ENCODE assay signal across 23 cellular contexts in genomic region chr1:214380418-214380817, GRCh38.
DNase-seq lines count a peak whose midpoint lies in the region; ATAC-seq, FAIRE-seq and TF ChIP-seq lines count a peak whose summit lies in the region.
"Had no signal": no experiment of that assay in that cellular context is flagged by ENCODE, and none has a peak within 500 bp of the region (broad histone marks: within the 10 kb centered on the region; RNA-seq: fewer than 3 reads in every experiment).

No MANE protein-coding gene starts in this region.

- peak; percentile 79 for ATAC-seq in WTC11
- no peak for ATAC-seq in activated T-cell treated with anti-CD3 and anti-CD28 coated beads, Interleukin-2, amount 50 U/mL, for 72 hours (replicated peaks in 1 of 2)
- ATAC-seq: K562, left colon had no signal

- no peak for TF ChIP-seq CTCF in WTC11 (IDR thresholded peaks at IDR 0.05)
- no peak for TF ChIP-seq CTCF in keratinocyte (optimal IDR thresholded peaks at IDR 0.05 in 1 of 3, IDR thresholded peaks at IDR 0.05 in 1 of 3, conservative IDR thresholded peaks at IDR 0.05 in 1 of 3; ENCODE audit: extremely low read depth in 1 of 3, insufficient read depth in 2 of 3, low read length in 3 of 3)
- TF ChIP-seq CTCF in smooth muscle cell (IDR thresholded peaks at IDR 0.05; ENCODE audit: borderline replicate concordance, insufficient read depth, poor library complexity, severe bottlenecking), result no peak

- H3K9me3 ChIP-seq in HUES48 (ENCODE audit: control insufficient read depth, insufficient read depth, low read length) (no peaks in the 10 kb centered on the region), keratinocyte (ENCODE audit: control insufficient read depth, low read depth, low read length) (no peaks in the 10 kb centered on the region), smooth muscle cell (replicated peaks; ENCODE audit: low read depth) (no peaks in the 10 kb centered on the region)
- H3K9me3 ChIP-seq: SJCRH30 had no signal

- no peak overlapping the region for H3K4me2 ChIP-seq in keratinocyte (ENCODE audit: control insufficient read depth, extremely low read depth, insufficient read depth, low read depth, low read length)
- no peak overlapping the region for H3K4me2 ChIP-seq in smooth muscle cell

- H3K79me2 ChIP-seq in keratinocyte (ENCODE audit: control insufficient read depth, insufficient read depth, low read length) (peaks cover 26% of the 10 kb centered on the region), smooth muscle cell (ENCODE audit: low read depth) (no peaks in the 10 kb centered on the region)

- CTCF ChIA-PET in WTC11 (lab: Charles Lee), result interaction anchor here (1.6 to 1.8 kb wide), 3 partner anchors 8 to 48 kb away, joined by 3 to 11 read pairs (median 8); no protein-coding TSS in a partner anchor

- peak overlapping the region; percentile 66 for H3K27ac ChIP-seq in HUES48 (ENCODE audit: low read depth, low read length)
- H3K27ac ChIP-seq in keratinocyte (ENCODE audit: control insufficient read depth, insufficient read depth, low read length), result no peak overlapping the region
- H3K27ac ChIP-seq in smooth muscle cell (ENCODE audit: low read depth), result peak overlapping the region; percentile 41
- H3K27ac ChIP-seq: SJCRH30 had no signal

- no peaks in the 10 kb centered on the region for H3K9me1 ChIP-seq in keratinocyte (ENCODE audit: control insufficient read depth, extremely low read depth, insufficient read depth, low read length)

- H3K4me3 Mint-ChIP-seq in WTC11, result no peak overlapping the region
- H3K4me3 Mint-ChIP-seq in activated T-cell treated with anti-CD3 and anti-CD28 coated beads, Interleukin-2, amount 50 U/mL, for 72 hours, result no peak overlapping the region
- H3K4me3 Mint-ChIP-seq: activated CD4-positive, alpha-beta memory T cell treated with anti-CD3 and anti-CD28 coated beads, Interleukin-2, amount 10 ng/mL, durations not matched to agents 7 days and 5 days; T-helper 1 cell treated with Interleukin-12 subunit alpha and Interleukin-12 subunit beta and Interleukin-4 antibody, amounts not matched to agents 30 μg/mL and 1 μg/mL, for 36 hours had no signal

- H3K27ac Mint-ChIP-seq in WTC11, result peak overlapping the region; percentile 87
- no peak overlapping the region for H3K27ac Mint-ChIP-seq in activated T-cell treated with anti-CD3 and anti-CD28 coated beads, Interleukin-2, amount 50 U/mL, for 72 hours
- H3K27ac Mint-ChIP-seq: activated CD4-positive, alpha-beta memory T cell treated with anti-CD3 and anti-CD28 coated beads, Interleukin-2, amount 10 ng/mL, durations not matched to agents 7 days and 5 days; T-helper 1 cell treated with Interleukin-12 subunit alpha and Interleukin-12 subunit beta and Interleukin-4 antibody, amounts not matched to agents 30 μg/mL and 1 μg/mL, for 36 hours had no signal

- H3K9ac ChIP-seq in HUES48 (ENCODE audit: low read depth, low read length) (no peak overlapping the region), keratinocyte (ENCODE audit: control insufficient read depth, extremely low read depth, insufficient read depth, low read length) (no peak overlapping the region), smooth muscle cell (ENCODE audit: low read depth) (no peak overlapping the region)

- H3K4me3 ChIP-seq in HUES48 (ENCODE audit: low read depth, low read length), result no peak overlapping the region
- no peak overlapping the region for H3K4me3 ChIP-seq in keratinocyte (ENCODE audit: control insufficient read depth in 2 of 3, extremely low read depth in 1 of 3, insufficient read depth in 2 of 3, low read depth in 1 of 3, low read length in 3 of 3)
- no peak overlapping the region for H3K4me3 ChIP-seq in smooth muscle cell
- H3K4me3 ChIP-seq: K562, SJCRH30 had no signal

- no peaks in the 10 kb centered on the region for H3K27me3 ChIP-seq in HUES48 (ENCODE audit: control insufficient read depth, insufficient read depth, low read length)
- no peaks in the 10 kb centered on the region for H3K27me3 ChIP-seq in keratinocyte (ENCODE audit: control insufficient read depth, extremely low read depth, insufficient read depth, low read length)
- H3K27me3 ChIP-seq in smooth muscle cell (ENCODE audit: low read depth), result no peaks in the 10 kb centered on the region
- H3K27me3 ChIP-seq: SJCRH30 had no signal

- H2AFZ ChIP-seq in keratinocyte (ENCODE audit: control insufficient read depth, low read length) (no peak overlapping the region), smooth muscle cell (ENCODE audit: low read depth) (no peak overlapping the region)

- peaks cover 28% of the 10 kb centered on the region for H3K4me1 Mint-ChIP-seq in WTC11
- H3K4me1 Mint-ChIP-seq in activated T-cell treated with anti-CD3 and anti-CD28 coated beads, Interleukin-2, amount 50 U/mL, for 72 hours (ENCODE audit: low read depth), result peaks cover 16% of the 10 kb centered on the region

- POLR2A ChIA-PET in WTC11 (lab: Charles Lee), result interaction anchor here (0.5 kb wide), 1 partner anchor 121 kb away, joined by 6 read pairs; no protein-coding TSS in a partner anchor

- H4K20me1 ChIP-seq in keratinocyte (ENCODE audit: control insufficient read depth, extremely low read depth, insufficient read depth, low read length) (no peaks in the 10 kb centered on the region), smooth muscle cell (ENCODE audit: low read depth) (no peaks in the 10 kb centered on the region)

- no peaks in the 10 kb centered on the region for H3K9me3 Mint-ChIP-seq in WTC11
- no peaks in the 10 kb centered on the region for H3K9me3 Mint-ChIP-seq in activated T-cell treated with anti-CD3 and anti-CD28 coated beads, Interleukin-2, amount 50 U/mL, for 72 hours
- H3K9me3 Mint-ChIP-seq: activated CD4-positive, alpha-beta memory T cell treated with anti-CD3 and anti-CD28 coated beads, Interleukin-2, amount 10 ng/mL, durations not matched to agents 7 days and 5 days; T-helper 1 cell treated with Interleukin-12 subunit alpha and Interleukin-12 subunit beta and Interleukin-4 antibody, amounts not matched to agents 30 μg/mL and 1 μg/mL, for 36 hours had no signal

- H3K4me1 ChIP-seq in HUES48 (ENCODE audit: control insufficient read depth, insufficient read depth, low read length) (peaks cover 32% of the 10 kb centered on the region), keratinocyte (ENCODE audit: control insufficient read depth, extremely low read depth, insufficient read depth, low read length) (peaks cover 43% of the 10 kb centered on the region), smooth muscle cell (ENCODE audit: low read depth) (peaks cover 12% of the 10 kb centered on the region)

- dilution Hi-C loops in keratinocyte (cut with MboI; ENCODE audit: extremely low pct_ligation_motif_present, low sequenced_read_pairs), result no loop called here

- peak; percentile 88 for FAIRE-seq in keratinocyte (lab: Jason Lieb, UNC)
- FAIRE-seq: GM18507, K562 had no signal

- 57% methylated on average over 3 of the region's 3 CpGs for WGBS in smooth muscle cell (ENCODE audit: low lambda C conversion rate)

- DNase-seq in WTC11 (ENCODE audit: low spot score), result no peak
- DNase-seq in keratinocyte (ENCODE audit: low read depth, low spot score), result no peak
- no peak for DNase-seq in smooth muscle cell (lab: John Stamatoyannopoulos, UW; ENCODE audit: unreplicated experiment)
- no peak for DNase-seq in hypothalamus (lab: John Stamatoyannopoulos, UW)
- no peak for DNase-seq in activated T-cell treated with anti-CD3 and anti-CD28 coated beads, Interleukin-2, amount 50 U/mL, for 72 hours
- DNase-seq in pons (ENCODE audit: low spot score), result no peak
- DNase-seq: activated CD4-positive, alpha-beta memory T cell treated with anti-CD3 and anti-CD28 coated beads, Interleukin-2, amount 10 ng/mL, durations not matched to agents 7 days and 5 days; activated naive CD4-positive, alpha-beta T cell; activated T-cell treated with anti-CD3 and anti-CD28 coated beads for 4 hours; AML-193; amniotic stem cell; caudate nucleus; foreskin melanocyte; left colon; MV-4-11; NCI-H1694 treated with DMSO at 0.1 percent for 48 hours; NCI-H774; SJCRH30; stimulated activated CD4-positive, alpha-beta T cell treated with anti-CD3 and anti-CD28 coated beads, Interleukin-4, amount 100 ng/mL, for 24 hours had no signal

- H3K36me3 ChIP-seq in HUES48 (ENCODE audit: control insufficient read depth, insufficient read depth, low read length) (peaks cover 63% of the 10 kb centered on the region), keratinocyte (ENCODE audit: control insufficient read depth in 2 of 2, extremely low read depth in 1 of 2, insufficient read depth in 2 of 2, low read length in 2 of 2) (peaks cover 29 to 39% of the 10 kb centered on the region in 2 experiments), smooth muscle cell (ENCODE audit: low read depth) (peaks cover 17% of the 10 kb centered on the region)

- no peaks in the 10 kb centered on the region for H3K27me3 Mint-ChIP-seq in WTC11 (ENCODE audit: low read depth)
- H3K27me3 Mint-ChIP-seq in activated T-cell treated with anti-CD3 and anti-CD28 coated beads, Interleukin-2, amount 50 U/mL, for 72 hours (ENCODE audit: low read depth), result no peaks in the 10 kb centered on the region
- H3K27me3 Mint-ChIP-seq: activated CD4-positive, alpha-beta memory T cell treated with anti-CD3 and anti-CD28 coated beads, Interleukin-2, amount 10 ng/mL, durations not matched to agents 7 days and 5 days had no signal

- no peaks in the 10 kb centered on the region for H3F3A ChIP-seq in smooth muscle cell (ENCODE audit: low read depth)

- H3K36me3 Mint-ChIP-seq in WTC11, result peaks cover 46% of the 10 kb centered on the region
- no peaks in the 10 kb centered on the region for H3K36me3 Mint-ChIP-seq in activated T-cell treated with anti-CD3 and anti-CD28 coated beads, Interleukin-2, amount 50 U/mL, for 72 hours (ENCODE audit: insufficient read depth in 2 of 2)

TF ChIP-seq in WTC11, 78 proteins besides CTCF, POLR2A, EP300 and RAD21:
- TF ChIP-seq TEAD1 (CRISPR knock-in tag; IDR thresholded peaks at IDR 0.05), result no peak
